In genomic region chr13:45786293-45786920, GRCh38 we compare ENCODE assay signal across 17 cellular contexts.
A peak's percentile ranks its signal among the peaks of the same experiment; 100 is the strongest.
DNase-seq lines count a peak whose midpoint lies in the region; ATAC-seq lines count a peak whose summit lies in the region.
"Had no signal": no experiment of that assay in that cellular context is flagged by ENCODE, and none has a peak within 500 bp of the region (broad histone marks: within the 10 kb centered on the region; RNA-seq: fewer than 3 reads in every experiment).

No MANE protein-coding gene starts in this region.

- no peaks in the 10 kb centered on the region for H3K9me3 ChIP-seq in naive thymus-derived CD4-positive, alpha-beta T cell (ENCODE audit: control insufficient read depth in 2 of 3, low read length in 3 of 3)
- H3K9me3 ChIP-seq: Peyer's patch, tibial nerve had no signal

- CTCF ChIA-PET in naive thymus-derived CD4-positive, alpha-beta T cell (lab: Charles Lee): no interaction called here

- no peaks in the 10 kb centered on the region for H3K36me3 ChIP-seq in naive thymus-derived CD4-positive, alpha-beta T cell (ENCODE audit: control insufficient read depth in 2 of 3, insufficient read depth in 3 of 3, low read length in 3 of 3)
- H3K36me3 ChIP-seq: Peyer's patch, tibial nerve had no signal

- POLR2A ChIA-PET in naive thymus-derived CD4-positive, alpha-beta T cell (lab: Charles Lee): no interaction called here

- peaks cover 0 to 1% (median 0%) of the 10 kb centered on the region in 11 donors for H3K9me3 Mint-ChIP-seq in naive thymus-derived CD4-positive, alpha-beta T cell
- H3K9me3 Mint-ChIP-seq: activated T-helper 17 cell treated with anti-CD3 and anti-CD28 coated beads, Interleukin-2, amount 50 U/mL, for 72 hours; H9 had no signal

- H3K27ac Mint-ChIP-seq in naive thymus-derived CD4-positive, alpha-beta T cell: peak overlapping the region in 4 of 9 donors; percentile 36 to 84 (median 46)
- H3K27ac Mint-ChIP-seq: activated CD8-positive, alpha-beta T cell treated with anti-CD3 and anti-CD28 coated beads, Interleukin-2, amount 10 ng/mL, durations not matched to agents 7 days and 5 days; activated T-helper 17 cell treated with anti-CD3 and anti-CD28 coated beads, Interleukin-2, amount 50 U/mL, for 72 hours; CD14-positive monocyte; H9 had no signal

- peak overlapping the region in 6 of 10 donors; percentile 9 to 59 (median 38) for H3K4me3 Mint-ChIP-seq in naive thymus-derived CD4-positive, alpha-beta T cell
- H3K4me3 Mint-ChIP-seq: activated CD8-positive, alpha-beta T cell treated with anti-CD3 and anti-CD28 coated beads, Interleukin-2, amount 10 ng/mL, durations not matched to agents 7 days and 5 days; activated T-helper 17 cell treated with anti-CD3 and anti-CD28 coated beads, Interleukin-2, amount 50 U/mL, for 72 hours; CD14-positive monocyte; H9 had no signal

- H3K36me3 Mint-ChIP-seq in naive thymus-derived CD4-positive, alpha-beta T cell: peaks cover 0 to 8% (median 5%) of the 10 kb centered on the region in 5 donors
- H3K36me3 Mint-ChIP-seq: CD14-positive monocyte had no signal

- ATAC-seq in naive thymus-derived CD4-positive, alpha-beta T cell: peak; percentile 64
- ATAC-seq in GM18909 (IDR thresholded peaks at IDR 0.05; ENCODE audit: poor library complexity, unreplicated experiment): no peak
- ATAC-seq in GM21529 (IDR thresholded peaks at IDR 0.05; ENCODE audit: unreplicated experiment): no peak
- ATAC-seq: activated CD8-positive, alpha-beta T cell treated with anti-CD3 and anti-CD28 coated beads, Interleukin-2, amount 10 ng/mL, durations not matched to agents 7 days and 5 days; activated T-helper 17 cell treated with anti-CD3 and anti-CD28 coated beads, Interleukin-2, amount 50 U/mL, for 72 hours had no signal

- no peak overlapping the region for H3K4me3 ChIP-seq in naive thymus-derived CD4-positive, alpha-beta T cell (ENCODE audit: low read length)
- H3K4me3 ChIP-seq: Peyer's patch, tibial nerve had no signal

- peaks cover 0 to 4% of the 10 kb centered on the region in 2 donors for H3K4me1 ChIP-seq in naive thymus-derived CD4-positive, alpha-beta T cell (ENCODE audit: control insufficient read depth in 2 of 2, insufficient read depth in 2 of 2, low read length in 2 of 2)
- H3K4me1 ChIP-seq: tibial nerve had no signal

- intact Hi-C loops in naive thymus-derived CD4-positive, alpha-beta T cell (cut with micrococcal nuclease): no loop called here

- H3K27me3 ChIP-seq in naive thymus-derived CD4-positive, alpha-beta T cell (ENCODE audit: control insufficient read depth in 2 of 2, insufficient read depth in 2 of 2, low read length in 2 of 2): no peaks in the 10 kb centered on the region
- H3K27me3 ChIP-seq: Peyer's patch, tibial nerve had no signal

- peaks cover 0 to 5% (median 0%) of the 10 kb centered on the region in 5 donors for H3K27me3 Mint-ChIP-seq in naive thymus-derived CD4-positive, alpha-beta T cell

- peak; percentile 62 for DNase-seq in NCI-H1092 treated with DMSO at 0.1 percent for 48 hours (lab: John Stamatoyannopoulos, UW)
- DNase-seq in NCI-H1092 (lab: John Stamatoyannopoulos, UW): no peak
- peak; percentile 6 for DNase-seq in H4 (ENCODE audit: low spot score)
- DNase-seq in SW480 (ENCODE audit: low spot score): peak; percentile 33
- DNase-seq in naive thymus-derived CD4-positive, alpha-beta T cell: peak in 7 of 9 donors; percentile 15 to 49 (median 32)
- DNase-seq in SW 1271 (lab: John Stamatoyannopoulos, UW): no peak
- DNase-seq: 8988T; activated CD8-positive, alpha-beta T cell treated with anti-CD3 and anti-CD28 coated beads, Interleukin-2, amount 10 ng/mL, durations not matched to agents 7 days and 5 days; amniotic stem cell; H9; occipital lobe; Peyer's patch had no signal

- H3K4me1 Mint-ChIP-seq in naive thymus-derived CD4-positive, alpha-beta T cell: peaks cover 5 to 30% (median 26%) of the 10 kb centered on the region in 7 donors

- H3K27ac ChIP-seq in naive thymus-derived CD4-positive, alpha-beta T cell (ENCODE audit: low read depth, low read length): no peak overlapping the region
- H3K27ac ChIP-seq: Peyer's patch, tibial nerve had no signal

Comparison
In these comparisons a context has a peak if more than half of its experiments do, and no peak if none do; other contexts are left out.
1. DNase-seq: peak in NCI-H1092 treated with DMSO at 0.1 percent for 48 hours (single experiment), H4 (single experiment), SW480 (single experiment) and naive thymus-derived CD4-positive, alpha-beta T cell (7 of 9); none in NCI-H1092 (single experiment) and SW 1271 (0 of 2).